In the genomic region with DNA sequence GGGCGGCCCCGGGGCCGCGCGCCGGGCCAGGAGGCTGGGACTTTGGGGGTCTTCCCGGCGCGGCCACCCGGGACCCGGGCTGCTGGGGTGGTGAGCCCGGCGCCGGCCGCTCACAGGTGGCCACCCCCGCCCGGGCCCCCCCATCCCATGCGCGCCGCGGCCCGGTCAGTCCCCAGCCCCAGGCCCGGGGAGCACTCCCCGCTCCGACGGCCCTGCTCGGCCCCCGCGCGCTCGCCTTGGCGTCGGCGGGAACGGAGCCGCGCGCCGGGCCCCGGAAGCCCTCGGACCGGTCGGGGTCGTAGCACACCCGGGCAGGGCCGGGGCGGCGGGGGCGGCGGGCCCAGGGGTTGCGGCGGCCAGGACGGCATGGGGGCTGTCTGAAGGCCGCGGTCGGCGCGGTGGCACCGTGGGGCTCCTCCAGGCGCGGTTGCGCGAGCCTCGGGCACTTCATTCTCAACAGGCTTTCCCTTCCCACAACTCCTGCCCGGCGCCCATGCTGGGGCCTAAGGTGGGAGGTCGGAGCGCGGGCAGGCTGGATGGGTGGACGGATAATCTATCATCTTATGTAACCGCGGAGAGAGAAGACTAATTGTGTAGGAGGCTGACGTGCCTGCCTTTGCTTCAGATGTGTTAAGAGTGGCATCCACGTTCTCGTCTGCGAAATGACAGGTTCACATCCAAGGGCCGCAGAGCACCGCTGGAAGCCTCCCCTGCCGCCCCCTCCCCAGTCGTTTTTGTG, we compare ENCODE assay signal across 8 cellular contexts. TPM values are rescaled to one million over a fixed set of nuclear protein-coding genes. Genes with fewer than 3 reads are reported as not detected.
DNase-seq lines count a peak whose midpoint lies in the region; ATAC-seq and TF ChIP-seq lines count a peak whose summit lies in the region.

No MANE protein-coding gene starts in this region.

- peak overlapping the region; percentile 77 for H3K4me3 Mint-ChIP-seq in T-helper 1 cell treated with Interleukin-12 subunit alpha and Interleukin-12 subunit beta and Interleukin-4 antibody, amounts not matched to agents 30 μg/mL and 1 μg/mL, for 36 hours

- WGBS in esophagus muscularis mucosa, result 3% methylated on average over 51 of the region's 80 CpGs

- TF ChIP-seq POLR2A in esophagus muscularis mucosa (IDR thresholded peaks at IDR 0.05; ENCODE audit: low read depth), result no peak

- TF ChIP-seq EP300 in esophagus muscularis mucosa (IDR thresholded peaks at IDR 0.05), result no peak

- DNase-seq in BJ (ENCODE audit: low read depth), result no peak
- DNase-seq in esophagus muscularis mucosa (ENCODE audit: extremely low spot score), result no peak
- DNase-seq in SW 1271 (lab: John Stamatoyannopoulos, UW), result no peak
- DNase-seq in germinal center (ENCODE audit: low spot score), result no peak

- H3K4me1 Mint-ChIP-seq in T-helper 1 cell treated with Interleukin-12 subunit alpha and Interleukin-12 subunit beta and Interleukin-4 antibody, amounts not matched to agents 30 μg/mL and 1 μg/mL, for 36 hours (ENCODE audit: low read depth), result peaks cover 7% of the 10 kb centered on the region

- TF ChIP-seq CTCF in BJ (IDR thresholded peaks at IDR 0.05; ENCODE audit: insufficient read depth, low read depth, low read length) (no peak), esophagus muscularis mucosa (IDR thresholded peaks at IDR 0.05) (no peak), neutrophil (IDR thresholded peaks at IDR 0.05) (no peak)

- peak; percentile 5 for ATAC-seq in GM21423 (IDR thresholded peaks at IDR 0.05; ENCODE audit: unreplicated experiment)
- no peak for ATAC-seq in GM18858 (IDR thresholded peaks at IDR 0.05; ENCODE audit: unreplicated experiment)

- no peaks in the 10 kb centered on the region for H3K36me3 Mint-ChIP-seq in T-helper 1 cell treated with Interleukin-12 subunit alpha and Interleukin-12 subunit beta and Interleukin-4 antibody, amounts not matched to agents 30 μg/mL and 1 μg/mL, for 36 hours (ENCODE audit: low read depth)

- intact Hi-C loops in esophagus muscularis mucosa (cut with DNase I), result no loop called here

- H3K9me3 Mint-ChIP-seq in T-helper 1 cell treated with Interleukin-12 subunit alpha and Interleukin-12 subunit beta and Interleukin-4 antibody, amounts not matched to agents 30 μg/mL and 1 μg/mL, for 36 hours, result no peaks in the 10 kb centered on the region

- H3K27ac Mint-ChIP-seq in T-helper 1 cell treated with Interleukin-12 subunit alpha and Interleukin-12 subunit beta and Interleukin-4 antibody, amounts not matched to agents 30 μg/mL and 1 μg/mL, for 36 hours, result no peak overlapping the region

- H3K27me3 ChIP-seq in BJ (ENCODE audit: control insufficient read depth, insufficient read depth, low read length), result no peaks in the 10 kb centered on the region
- no peaks in the 10 kb centered on the region for H3K27me3 ChIP-seq in esophagus muscularis mucosa
- H3K27me3 ChIP-seq in neutrophil, result peaks cover 49% of the 10 kb centered on the region

- H3K9me3 ChIP-seq in esophagus muscularis mucosa, result no peaks in the 10 kb centered on the region
- H3K9me3 ChIP-seq in neutrophil, result no peaks in the 10 kb centered on the region

- H3K36me3 ChIP-seq in BJ (ENCODE audit: control insufficient read depth, insufficient read depth, low read length), result peaks cover 8% of the 10 kb centered on the region
- H3K36me3 ChIP-seq in esophagus muscularis mucosa, result peaks cover 0 to 29% (median 9%) of the 10 kb centered on the region in 4 donors
- no peaks in the 10 kb centered on the region for H3K36me3 ChIP-seq in neutrophil

- H3K27ac ChIP-seq in esophagus muscularis mucosa (replicated peaks in 1 of 4) (peak overlapping the region; percentile 70 to 89 (median 84)), neutrophil (no peak overlapping the region)

- H3K4me1 ChIP-seq in esophagus muscularis mucosa (peaks cover 72 to 79% (median 73%) of the 10 kb centered on the region in 4 donors), neutrophil (ENCODE audit: control insufficient read depth in 1 of 2, insufficient read depth in 1 of 2, low read depth in 1 of 2, low read length in 1 of 2) (peaks cover 40 to 44% of the 10 kb centered on the region in 2 experiments)

- POLR2A ChIA-PET in BJ (lab: Charles Lee), result interaction anchor here (0.6 kb wide), 2 partner anchors 62 to 188 kb away, joined by 7 to 16 read pairs; no protein-coding TSS in a partner anchor

- H3K27me3 Mint-ChIP-seq in T-helper 1 cell treated with Interleukin-12 subunit alpha and Interleukin-12 subunit beta and Interleukin-4 antibody, amounts not matched to agents 30 μg/mL and 1 μg/mL, for 36 hours (ENCODE audit: low read depth), result peaks cover 50% of the 10 kb centered on the region

- CTCF ChIA-PET in BJ (lab: Yijun Ruan, JAX), result interaction anchor here (1.7 to 4.7 kb wide), 4 partner anchors 12 to 62 kb away, joined by 4 to 22 read pairs (median 8); no protein-coding TSS in a partner anchor

- H3K4me3 ChIP-seq in BJ (ENCODE audit: low read depth, low read length), result peak overlapping the region; percentile 59
- peak overlapping the region; percentile 71 to 94 (median 78) for H3K4me3 ChIP-seq in esophagus muscularis mucosa
- peak overlapping the region; percentile 66 to 81 for H3K4me3 ChIP-seq in neutrophil (ENCODE audit: low read depth in 1 of 2, low read length in 1 of 2)

RNA-seq across cellular contexts. Expression of gene BAIAP2, which starts 0.6 kb away (rescaled TPM):
- polyA plus RNA-seq in BJ (2011; rRNA removed), result 7.8 and 12.1 TPM in 2 replicates
- 8.5 and 13.1 TPM in 2 replicates for polyA minus RNA-seq in BJ (2011; rRNA and poly(A)+ RNA removed)
- 10 to 100 TPM; 31.1 to 54.5 (median 36.7) TPM for total RNA-seq in esophagus muscularis mucosa

RNA-seq across cellular contexts. Expression of gene CHMP6, which starts 43.9 kb away (rescaled TPM):
- polyA plus RNA-seq in BJ (2011; rRNA removed), result 27.3 and 30.7 TPM in 2 replicates
- 6.0 and 9.1 TPM in 2 replicates for polyA minus RNA-seq in BJ (2011; rRNA and poly(A)+ RNA removed)
- total RNA-seq in esophagus muscularis mucosa, result 10 to 100 TPM; 17.6 to 29.2 (median 25.8) TPM
